Comparison of ENCODE assay signal across 8 cellular contexts in genomic region chr13:21638319-21639282, GRCh38.
DNase-seq lines count a peak whose midpoint lies in the region; ATAC-seq and TF ChIP-seq lines count a peak whose summit lies in the region.

No MANE protein-coding gene starts in this region.

- no peaks in the 10 kb centered on the region for H3K4me1 ChIP-seq in tibial artery

- TF ChIP-seq CTCF in GM13977 (IDR thresholded peaks at IDR 0.05; ENCODE audit: extremely low read depth, insufficient read depth, missing control alignments) (peak; percentile 62), astrocyte of the cerebellum (IDR thresholded peaks at IDR 0.05; ENCODE audit: low read depth, low read length, missing control alignments) (peak; percentile 62), tibial artery (IDR thresholded peaks at IDR 0.05) (peak; percentile 71 to 76)

- H3K36me3 ChIP-seq in tibial artery, result no peaks in the 10 kb centered on the region

- ATAC-seq in GM21447 (IDR thresholded peaks at IDR 0.05; ENCODE audit: unreplicated experiment), result no peak

- peaks cover 0 to 12% of the 10 kb centered on the region in 2 donors for H3K27me3 ChIP-seq in tibial artery

- H3K27ac ChIP-seq in tibial artery, result no peak overlapping the region

- intact Hi-C loops in tibial artery (cut with DNase I; ENCODE audit: low total_unique reads), result loop anchor here (10.0 kb wide), 1 partner anchor 406 kb away; no protein-coding TSS in a partner anchor

- peak; percentile 23 for DNase-seq in COR-L47 (lab: John Stamatoyannopoulos, UW)
- DNase-seq in GM13977 (ENCODE audit: low spot score), result peak; percentile 48
- peak; percentile 15 for DNase-seq in NCI-H2196 (lab: John Stamatoyannopoulos, UW; ENCODE audit: unreplicated experiment)
- DNase-seq in astrocyte of the cerebellum (ENCODE audit: low read depth), result no peak
- peak; percentile 45 for DNase-seq in kidney tubule cell (ENCODE audit: low spot score)
- DNase-seq in tibial artery, result no peak
- DNase-seq in GOT3 (lab: John Stamatoyannopoulos, UW), result no peak

- no peaks in the 10 kb centered on the region for H3K9me3 ChIP-seq in tibial artery

- in situ Hi-C loops in GM13977 (cut with MboI; ENCODE audit: low pct_unique_long_range_greater_than_20kb, low sequenced_read_pairs, unreplicated experiment) (loop anchor here (25.0 kb wide), 3 partner anchors 649 to 1399 kb away; no protein-coding TSS in a partner anchor), astrocyte of the cerebellum (cut with HindIII; ENCODE audit: low sequenced_read_pairs) (loop anchor here (25.0 kb wide), 1 partner anchor 1149 kb away; no protein-coding TSS in a partner anchor)

- H3K4me3 ChIP-seq in astrocyte of the cerebellum (ENCODE audit: low read depth, low read length) (no peak overlapping the region), tibial artery (no peak overlapping the region)

Comparison
In these comparisons a context has a peak if more than half of its experiments do, and no peak if none do; other contexts are left out.
1. DNase-seq: peak in COR-L47 (single experiment), GM13977 (single experiment), NCI-H2196 (single experiment) and kidney tubule cell (single experiment); none in astrocyte of the cerebellum (single experiment), tibial artery (0 of 2) and GOT3 (single experiment).
2. Peak in every context shown above with its lines, with median percentiles within 50 percentile points of each other: CTCF ChIP-seq.